13 cellular contexts compared by ENCODE assay signal in the genomic region with DNA sequence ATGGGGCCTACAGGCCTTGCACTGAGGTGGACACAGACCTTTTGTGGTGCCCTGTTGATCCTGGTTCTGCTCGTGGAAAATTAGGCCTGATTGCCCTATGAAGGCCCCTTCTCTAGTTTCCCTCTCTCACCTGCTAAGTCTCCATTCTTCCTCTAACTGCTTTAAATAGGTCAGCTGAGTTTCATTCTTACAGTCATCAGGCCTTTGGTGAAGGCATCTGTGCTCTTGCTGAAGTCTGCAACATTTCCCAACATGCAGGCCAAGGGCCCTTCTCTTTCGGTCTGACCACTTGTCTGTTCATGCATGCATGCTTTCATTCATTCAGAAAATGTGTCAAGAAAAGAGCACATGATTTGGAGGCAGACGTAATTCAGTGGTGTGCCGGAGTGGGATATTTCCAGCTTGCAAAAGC.
DNase-seq lines count a peak whose midpoint lies in the region; ATAC-seq, FAIRE-seq and TF ChIP-seq lines count a peak whose summit lies in the region.
"Had no signal": no experiment of that assay in that cellular context is flagged by ENCODE, and none has a peak within 500 bp of the region (broad histone marks: within the 10 kb centered on the region; RNA-seq: fewer than 3 reads in every experiment).

No MANE protein-coding gene starts in this region.

- TF ChIP-seq POLR2A in H54 (IDR thresholded peaks at IDR 0.05; ENCODE audit: low read depth, low read length), result no peak

- no peak for FAIRE-seq in H54 (lab: Jason Lieb, UNC)

- DNase-seq in Ammon's horn (ENCODE audit: low spot score) (peak; percentile 15), H54 (ENCODE audit: insufficient read length, low spot score) (no peak), AML-193 (lab: John Stamatoyannopoulos, UW) (no peak), NCI-H187 treated with DMSO at 0.1 percent for 48 hours (lab: John Stamatoyannopoulos, UW) (no peak), dedifferentiated amniotic fluid mesenchymal stem cell (ENCODE audit: extremely low spot score) (no peak)
- DNase-seq: activated CD8-positive, alpha-beta T cell treated with anti-CD3 and anti-CD28 coated beads, Interleukin-2, amount 10 ng/mL, durations not matched to agents 7 days and 5 days; body of pancreas; mesenchymal stem cell; sigmoid colon; SJCRH30 had no signal

- ATAC-seq in GM19035 (IDR thresholded peaks at IDR 0.05; ENCODE audit: unreplicated experiment) (peak; percentile 73), HG02642 (IDR thresholded peaks at IDR 0.05; ENCODE audit: poor library complexity, unreplicated experiment) (peak; percentile 74), HG03521 (IDR thresholded peaks at IDR 0.05; ENCODE audit: unreplicated experiment) (peak; percentile 69)
- ATAC-seq: activated CD8-positive, alpha-beta T cell treated with anti-CD3 and anti-CD28 coated beads, Interleukin-2, amount 10 ng/mL, durations not matched to agents 7 days and 5 days; body of pancreas had no signal
